Comparison of ENCODE assay signal across 8 cellular contexts in genomic region chr16:85555549-85556455, GRCh38. TPM values are rescaled to one million over a fixed set of nuclear protein-coding genes. Genes with fewer than 3 reads are reported as not detected.
DNase-seq lines count a peak whose midpoint lies in the region; ATAC-seq and TF ChIP-seq lines count a peak whose summit lies in the region.

No MANE protein-coding gene starts in this region.

- H3K27ac Mint-ChIP-seq in activated naive CD4-positive, alpha-beta T cell treated with anti-CD3 and anti-CD28 coated beads, Interleukin-2, amount 50 U/mL, for 72 hours, result peak overlapping the region; percentile 90 to 97

- peak overlapping the region; percentile 88 to 92 for H3K27ac ChIP-seq in right atrium auricular region

- H3K36me3 ChIP-seq in right atrium auricular region (no peaks in the 10 kb centered on the region), skeletal muscle satellite cell (ENCODE audit: insufficient read depth, low read length) (no peaks in the 10 kb centered on the region)

- H3K9me3 Mint-ChIP-seq in activated naive CD4-positive, alpha-beta T cell treated with anti-CD3 and anti-CD28 coated beads, Interleukin-2, amount 50 U/mL, for 72 hours, result no peaks in the 10 kb centered on the region

- TF ChIP-seq CTCF in GM12875 (IDR thresholded peaks at IDR 0.05; ENCODE audit: borderline replicate concordance, insufficient read depth, low read depth, low read length), result no peak
- no peak for TF ChIP-seq CTCF in right atrium auricular region (IDR thresholded peaks at IDR 0.05)

- no peaks in the 10 kb centered on the region for H3K27me3 ChIP-seq in right atrium auricular region
- no peaks in the 10 kb centered on the region for H3K27me3 ChIP-seq in skeletal muscle satellite cell (ENCODE audit: control insufficient read depth, insufficient read depth, low read length)

- peak in 1 of 2 donors; percentile 4 for ATAC-seq in activated naive CD4-positive, alpha-beta T cell treated with anti-CD3 and anti-CD28 coated beads, Interleukin-2, amount 50 U/mL, for 72 hours

- H3K4me2 ChIP-seq in skeletal muscle satellite cell (ENCODE audit: low read length), result peak overlapping the region; percentile 100

- H3K9me3 ChIP-seq in right atrium auricular region (no peaks in the 10 kb centered on the region), skeletal muscle satellite cell (replicated peaks; ENCODE audit: low read length) (no peaks in the 10 kb centered on the region)

- DNase-seq in AG08395 (ENCODE audit: low spot score), result peak; percentile 20
- peak; percentile 60 for DNase-seq in NCI-H526 treated with DMSO at 0.1 percent for 48 hours (lab: John Stamatoyannopoulos, UW)
- no peak for DNase-seq in activated naive CD4-positive, alpha-beta T cell treated with anti-CD3 and anti-CD28 coated beads, Interleukin-2, amount 50 U/mL, for 72 hours (ENCODE audit: low spot score in 2 of 2)
- no peak for DNase-seq in right atrium auricular region (ENCODE audit: low spot score)
- no peak for DNase-seq in kidney glomerular epithelial cell (lab: John Stamatoyannopoulos, UW)
- no peak for DNase-seq in pons (ENCODE audit: low spot score)

- peaks cover 0 to 8% of the 10 kb centered on the region in 2 donors for H3K36me3 Mint-ChIP-seq in activated naive CD4-positive, alpha-beta T cell treated with anti-CD3 and anti-CD28 coated beads, Interleukin-2, amount 50 U/mL, for 72 hours

- H3K9ac ChIP-seq in skeletal muscle satellite cell (ENCODE audit: low read depth, low read length), result peak overlapping the region; percentile 83

- H3K4me3 ChIP-seq in GM12875 (ENCODE audit: low read depth, low read length) (peak overlapping the region; percentile 86), right atrium auricular region (peak overlapping the region; percentile 56 to 91), skeletal muscle satellite cell (ENCODE audit: low read length) (peak overlapping the region; percentile 92)

- H3K4me1 ChIP-seq in right atrium auricular region (peaks cover 0 to 65% of the 10 kb centered on the region in 2 donors), skeletal muscle satellite cell (ENCODE audit: control insufficient read depth, insufficient read depth, low read length) (peaks cover 33% of the 10 kb centered on the region)

RNA-seq across cellular contexts. Expression of gene GSE1, which starts 57.3 kb away (rescaled TPM):
- total RNA-seq in activated naive CD4-positive, alpha-beta T cell treated with anti-CD3 and anti-CD28 coated beads, Interleukin-2, amount 50 U/mL, for 72 hours, result 10 to 100 TPM; 18.5 to 27.9 TPM
- 10 to 100 TPM; 37.1 to 55.7 TPM for total RNA-seq in right atrium auricular region
- 23.6 and 27.6 TPM in 2 replicates for total RNA-seq in skeletal muscle satellite cell (2012; rRNA removed)

Comparison
In these comparisons a context has a peak if more than half of its experiments do, and no peak if none do; other contexts are left out.
1. DNase-seq: peak in AG08395 (single experiment) and NCI-H526 treated with DMSO at 0.1 percent for 48 hours (single experiment); none in activated naive CD4-positive, alpha-beta T cell treated with anti-CD3 and anti-CD28 coated beads, Interleukin-2, amount 50 U/mL, for 72 hours (0 of 2), right atrium auricular region (single experiment), kidney glomerular epithelial cell (single experiment) and pons (single experiment).
2. Peak in every context shown above with its lines, with median percentiles within 50 percentile points of each other: H3K4me3 ChIP-seq.